Comparison of ENCODE assay signal across 3 cellular contexts in genomic region chr7:114225784-114226183, GRCh38.
"Had no signal": no experiment of that assay in that cellular context is flagged by ENCODE, and none has a peak within 500 bp of the region (broad histone marks: within the 10 kb centered on the region; RNA-seq: fewer than 3 reads in every experiment).

No MANE protein-coding gene starts in this region.

- DNase-seq: GDM1, GF-D8 had no signal

- H3K4me3 ChIP-seq: GM12878 had no signal

- ATAC-seq: GM12878 had no signal
